ENCODE assay signal across 16 cellular contexts in the genomic region with DNA sequence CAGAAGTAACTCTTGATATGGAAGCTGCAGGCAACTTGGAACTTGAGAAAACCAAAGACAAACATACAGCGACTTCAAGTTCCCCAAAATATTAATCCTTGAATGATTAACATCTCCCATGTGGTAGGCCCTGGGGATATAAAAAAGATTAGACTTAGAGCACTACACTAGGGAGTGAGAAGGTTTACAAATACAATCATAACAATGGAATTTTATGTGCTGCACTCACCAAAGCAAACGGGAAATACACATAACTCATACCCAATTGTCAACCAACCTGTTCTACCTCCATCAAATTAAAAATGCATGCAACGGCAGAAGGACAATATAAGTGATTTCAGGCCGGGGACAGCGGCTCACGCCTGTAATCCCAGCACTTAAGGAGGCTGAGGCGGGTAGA. TPM values are rescaled to one million over a fixed set of nuclear protein-coding genes. Genes with fewer than 3 reads are reported as not detected.
DNase-seq lines count a peak whose midpoint lies in the region; ATAC-seq and TF ChIP-seq lines count a peak whose summit lies in the region.
"Had no signal": no experiment of that assay in that cellular context is flagged by ENCODE, and none has a peak within 500 bp of the region (broad histone marks: within the 10 kb centered on the region; RNA-seq: fewer than 3 reads in every experiment).

No MANE protein-coding gene starts in this region.

- DNase-seq in HS-5 (ENCODE audit: low read depth) (peak; percentile 32), T-helper 17 cell (no peak), iris pigment epithelial cell (ENCODE audit: low read depth) (peak; percentile 45), NAMALWA (ENCODE audit: low spot score) (no peak), NCI-H1694 treated with DMSO at 0.1 percent for 48 hours (lab: John Stamatoyannopoulos, UW) (no peak), COLO829 (ENCODE audit: low spot score) (no peak)
- DNase-seq: activated CD8-positive, alpha-beta memory T cell treated with anti-CD3 and anti-CD28 coated beads, Interleukin-2, amount 50 U/mL, for 4 hours; activated naive CD4-positive, alpha-beta T cell treated with Interleukin-2 at 50 U/mL for 16 hours; DMS79 treated with DMSO at 0.1 percent for 48 hours; effector memory CD8-positive, alpha-beta T cell; GOT3; islet precursor cell; ovary; stimulated activated naive CD8-positive, alpha-beta T cell treated with anti-CD3 and anti-CD28 coated beads, Interleukin-15, amount 100 ng/mL, for 72 hours had no signal

- H3K36me3 Mint-ChIP-seq in T-helper 17 cell (ENCODE audit: low read depth), result no peaks in the 10 kb centered on the region

- H3K4me3 Mint-ChIP-seq in T-helper 17 cell, result no peak overlapping the region
- H3K4me3 Mint-ChIP-seq: effector memory CD8-positive, alpha-beta T cell; stimulated activated naive CD8-positive, alpha-beta T cell treated with anti-CD3 and anti-CD28 coated beads, Interleukin-15, amount 100 ng/mL, for 72 hours had no signal

- H3K9me3 ChIP-seq in T-helper 17 cell (ENCODE audit: control insufficient read depth, low read length, poor library complexity, severe bottlenecking), result no peaks in the 10 kb centered on the region
- H3K9me3 ChIP-seq: ovary had no signal

- H3K27ac Mint-ChIP-seq in T-helper 17 cell, result peak overlapping the region; percentile 70
- H3K27ac Mint-ChIP-seq: stimulated activated naive CD8-positive, alpha-beta T cell treated with anti-CD3 and anti-CD28 coated beads, Interleukin-15, amount 100 ng/mL, for 72 hours had no signal

- no peak for TF ChIP-seq CTCF in C4-2B (conservative IDR thresholded peaks at IDR 0.05)

- peak overlapping the region; percentile 62 for H3K27ac ChIP-seq in C4-2B
- H3K27ac ChIP-seq: ovary had no signal

- no peaks in the 10 kb centered on the region for H3K27me3 Mint-ChIP-seq in T-helper 17 cell
- H3K27me3 Mint-ChIP-seq: effector memory CD8-positive, alpha-beta T cell; stimulated activated naive CD8-positive, alpha-beta T cell treated with anti-CD3 and anti-CD28 coated beads, Interleukin-15, amount 100 ng/mL, for 72 hours had no signal

- ATAC-seq in T-helper 17 cell (no peak), HG03520 (IDR thresholded peaks at IDR 0.05; ENCODE audit: unreplicated experiment) (no peak)
- ATAC-seq: effector memory CD8-positive, alpha-beta T cell; stimulated activated naive CD8-positive, alpha-beta T cell treated with anti-CD3 and anti-CD28 coated beads, Interleukin-15, amount 100 ng/mL, for 72 hours had no signal

- H3K4me1 Mint-ChIP-seq in T-helper 17 cell, result peaks cover 37% of the 10 kb centered on the region

RNA-seq across cellular contexts. Expression of a gene that starts 3.7 kb away (rescaled TPM):
- total RNA-seq in T-helper 17 cell, result 10 to 100 TPM; 28.6 to 31.5 TPM

Comparison
In these comparisons a context has a peak if more than half of its experiments do, and no peak if none do; other contexts are left out.
1. DNase-seq: peak in HS-5 (single experiment) and iris pigment epithelial cell (single experiment); none in T-helper 17 cell (0 of 3), NAMALWA (single experiment), NCI-H1694 treated with DMSO at 0.1 percent for 48 hours (single experiment) and COLO829 (single experiment).